Comparison of ENCODE assay signal across 8 cellular contexts in genomic region chr6:42374027-42374669, GRCh38.
DNase-seq lines count a peak whose midpoint lies in the region; TF ChIP-seq lines count a peak whose summit lies in the region.

No MANE protein-coding gene starts in this region.

- H3K4me3 ChIP-seq in NB4 (ENCODE audit: low read depth, low read length), result no peak overlapping the region

- H3K36me3 Mint-ChIP-seq in activated naive CD8-positive, alpha-beta T cell treated with anti-CD3 and anti-CD28 coated beads for 36 hours, result peaks cover 10% of the 10 kb centered on the region
- no peaks in the 10 kb centered on the region for H3K36me3 Mint-ChIP-seq in stimulated activated naive CD8-positive, alpha-beta T cell treated with anti-CD3 and anti-CD28 coated beads, Interleukin-15, Interleukin-2, amounts not matched to agents 100 ng/mL and 50 ng/mL, for 24 hours (ENCODE audit: low read depth)

- DNase-seq in activated gamma-delta T cell treated with Interleukin-2 at 50 U/mL for 16 hours (peak; percentile 30), activated gamma-delta T cell (lab: John Stamatoyannopoulos, UW) (no peak), NB4 (ENCODE audit: low read depth) (peak; percentile 61), amniotic stem cell (lab: John Stamatoyannopoulos, UW) (no peak), COLO829 (ENCODE audit: low spot score) (no peak), mesenteric fat pad (ENCODE audit: low spot score) (no peak)
- DNase-seq in activated naive CD8-positive, alpha-beta T cell treated with anti-CD3 and anti-CD28 coated beads for 36 hours, result no peak

- peaks cover 2% of the 10 kb centered on the region for H3K9me3 Mint-ChIP-seq in activated naive CD8-positive, alpha-beta T cell treated with anti-CD3 and anti-CD28 coated beads for 36 hours
- no peaks in the 10 kb centered on the region for H3K9me3 Mint-ChIP-seq in stimulated activated naive CD8-positive, alpha-beta T cell treated with anti-CD3 and anti-CD28 coated beads, Interleukin-15, Interleukin-2, amounts not matched to agents 100 ng/mL and 50 ng/mL, for 24 hours

- H3K4me1 Mint-ChIP-seq in activated naive CD8-positive, alpha-beta T cell treated with anti-CD3 and anti-CD28 coated beads for 36 hours, result peaks cover 49% of the 10 kb centered on the region
- peaks cover 58% of the 10 kb centered on the region for H3K4me1 Mint-ChIP-seq in stimulated activated naive CD8-positive, alpha-beta T cell treated with anti-CD3 and anti-CD28 coated beads, Interleukin-15, Interleukin-2, amounts not matched to agents 100 ng/mL and 50 ng/mL, for 24 hours (ENCODE audit: low read depth)

- no peak for TF ChIP-seq CTCF in NB4 (IDR thresholded peaks at IDR 0.05; ENCODE audit: low read depth, low read length)

- H3K27ac Mint-ChIP-seq in activated naive CD8-positive, alpha-beta T cell treated with anti-CD3 and anti-CD28 coated beads for 36 hours, result peak overlapping the region; percentile 73
- H3K27ac Mint-ChIP-seq in stimulated activated naive CD8-positive, alpha-beta T cell treated with anti-CD3 and anti-CD28 coated beads, Interleukin-15, Interleukin-2, amounts not matched to agents 100 ng/mL and 50 ng/mL, for 24 hours, result no peak overlapping the region

- no peaks in the 10 kb centered on the region for H3K27me3 Mint-ChIP-seq in activated naive CD8-positive, alpha-beta T cell treated with anti-CD3 and anti-CD28 coated beads for 36 hours
- H3K27me3 Mint-ChIP-seq in stimulated activated naive CD8-positive, alpha-beta T cell treated with anti-CD3 and anti-CD28 coated beads, Interleukin-15, Interleukin-2, amounts not matched to agents 100 ng/mL and 50 ng/mL, for 24 hours, result no peaks in the 10 kb centered on the region

- H3K4me3 Mint-ChIP-seq in activated naive CD8-positive, alpha-beta T cell treated with anti-CD3 and anti-CD28 coated beads for 36 hours, result no peak overlapping the region
- peak overlapping the region; percentile 17 for H3K4me3 Mint-ChIP-seq in stimulated activated naive CD8-positive, alpha-beta T cell treated with anti-CD3 and anti-CD28 coated beads, Interleukin-15, Interleukin-2, amounts not matched to agents 100 ng/mL and 50 ng/mL, for 24 hours

- no peak for TF ChIP-seq POLR2A in NB4 (IDR thresholded peaks at IDR 0.05; ENCODE audit: extremely low read depth, insufficient read length)

Comparison
In these comparisons a context has a peak if more than half of its experiments do, and no peak if none do; other contexts are left out.
1. DNase-seq: peak in activated gamma-delta T cell treated with Interleukin-2 at 50 U/mL for 16 hours (single experiment) and NB4 (single experiment); none in activated gamma-delta T cell (single experiment), activated naive CD8-positive, alpha-beta T cell treated with anti-CD3 and anti-CD28 coated beads for 36 hours (single experiment), amniotic stem cell (single experiment), COLO829 (single experiment) and mesenteric fat pad (single experiment).